Comparison of ENCODE assay signal across 1 cellular context in the genomic region with DNA sequence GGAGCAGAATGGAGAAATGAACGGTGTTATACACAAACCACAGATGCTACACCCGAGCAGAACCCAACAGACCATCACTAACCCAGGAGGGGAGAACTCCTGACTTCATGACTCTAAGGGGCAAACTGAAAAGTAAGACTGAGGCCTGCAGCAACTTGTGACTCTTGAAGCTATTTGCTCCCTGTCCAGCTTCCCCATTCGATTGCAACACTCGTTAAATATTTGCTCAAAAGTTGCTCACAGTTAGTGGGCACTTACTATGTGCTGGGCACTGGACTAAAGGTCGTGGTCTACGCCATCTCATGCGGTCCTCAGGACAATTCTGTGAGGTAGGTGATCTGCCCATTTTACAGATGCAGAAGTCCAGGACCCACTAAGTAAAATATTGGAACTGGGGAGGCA.
TF ChIP-seq lines count a peak whose summit lies in the region.

No MANE protein-coding gene starts in this region.

TF ChIP-seq in H1, 55 proteins besides CTCF, POLR2A, EP300 and RAD21:
- TF ChIP-seq KDM4A (IDR thresholded peaks at IDR 0.05; ENCODE audit: low read depth, low read length, severe bottlenecking) (no peak), KDM1A (IDR thresholded peaks at IDR 0.05; ENCODE audit: borderline replicate concordance, low read length) (no peak)
